Comparison of ENCODE assay signal across 1 cellular context in genomic region chr17:19729900-19730299, GRCh38.
TF ChIP-seq lines count a peak whose summit lies in the region.

No MANE protein-coding gene starts in this region.

TF ChIP-seq in SK-N-SH, 30 proteins besides CTCF, POLR2A, EP300 and RAD21 (continued from another document):
- TF ChIP-seq USF2 (IDR thresholded peaks at IDR 0.05; ENCODE audit: borderline replicate concordance, low read depth, low read length): no peak
- no peak for TF ChIP-seq TAF1 (IDR thresholded peaks at IDR 0.05; ENCODE audit: borderline replicate concordance, low read depth, low read length)
- TF ChIP-seq GATA2 (CRISPR knock-in tag; IDR thresholded peaks at IDR 0.05): no peak
- TF ChIP-seq, protein P1, sequence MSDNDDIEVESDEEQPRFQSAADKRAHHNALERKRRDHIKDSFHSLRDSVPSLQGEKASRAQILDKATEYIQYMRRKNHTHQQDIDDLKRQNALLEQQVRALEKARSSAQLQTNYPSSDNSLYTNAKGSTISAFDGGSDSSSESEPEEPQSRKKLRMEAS (IDR thresholded peaks at IDR 0.05; ENCODE audit: low read depth): no peak
- TF ChIP-seq RFX5 (IDR thresholded peaks at IDR 0.05; ENCODE audit: low read length): no peak
- TF ChIP-seq RXRA (IDR thresholded peaks at IDR 0.05; ENCODE audit: borderline replicate concordance, low read depth): no peak
- no peak for TF ChIP-seq TEAD4 (IDR thresholded peaks at IDR 0.05; ENCODE audit: borderline replicate concordance, insufficient read depth)
- TF ChIP-seq FOSL2 (IDR thresholded peaks at IDR 0.05; ENCODE audit: borderline replicate concordance, low read depth): no peak
- TF ChIP-seq, protein P2, sequence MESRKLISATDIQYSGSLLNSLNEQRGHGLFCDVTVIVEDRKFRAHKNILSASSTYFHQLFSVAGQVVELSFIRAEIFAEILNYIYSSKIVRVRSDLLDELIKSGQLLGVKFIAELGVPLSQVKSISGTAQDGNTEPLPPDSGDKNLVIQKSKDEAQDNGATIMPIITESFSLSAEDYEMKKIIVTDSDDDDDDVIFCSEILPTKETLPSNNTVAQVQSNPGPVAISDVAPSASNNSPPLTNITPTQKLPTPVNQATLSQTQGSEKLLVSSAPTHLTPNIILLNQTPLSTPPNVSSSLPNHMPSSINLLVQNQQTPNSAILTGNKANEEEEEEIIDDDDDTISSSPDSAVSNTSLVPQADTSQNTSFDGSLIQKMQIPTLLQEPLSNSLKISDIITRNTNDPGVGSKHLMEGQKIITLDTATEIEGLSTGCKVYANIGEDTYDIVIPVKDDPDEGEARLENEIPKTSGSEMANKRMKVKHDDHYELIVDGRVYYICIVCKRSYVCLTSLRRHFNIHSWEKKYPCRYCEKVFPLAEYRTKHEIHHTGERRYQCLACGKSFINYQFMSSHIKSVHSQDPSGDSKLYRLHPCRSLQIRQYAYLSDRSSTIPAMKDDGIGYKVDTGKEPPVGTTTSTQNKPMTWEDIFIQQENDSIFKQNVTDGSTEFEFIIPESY (IDR thresholded peaks at IDR 0.05; ENCODE audit: borderline replicate concordance, low read depth): no peak
- TF ChIP-seq NFIC (IDR thresholded peaks at IDR 0.05; ENCODE audit: borderline replicate concordance): no peak
- TF ChIP-seq IRF3 (IDR thresholded peaks at IDR 0.05; ENCODE audit: low read depth, low read length): no peak
- TF ChIP-seq USF1 (IDR thresholded peaks at IDR 0.05; ENCODE audit: borderline replicate concordance, low read depth): no peak
- no peak for TF ChIP-seq EZH2phosphoT487 (IDR thresholded peaks at IDR 0.05; ENCODE audit: borderline replicate concordance, low read depth)
TF ChIP-seq in SK-N-SH: peak in this region for 0.
